ENCODE assay signal across 1 cellular context in the genomic region with DNA sequence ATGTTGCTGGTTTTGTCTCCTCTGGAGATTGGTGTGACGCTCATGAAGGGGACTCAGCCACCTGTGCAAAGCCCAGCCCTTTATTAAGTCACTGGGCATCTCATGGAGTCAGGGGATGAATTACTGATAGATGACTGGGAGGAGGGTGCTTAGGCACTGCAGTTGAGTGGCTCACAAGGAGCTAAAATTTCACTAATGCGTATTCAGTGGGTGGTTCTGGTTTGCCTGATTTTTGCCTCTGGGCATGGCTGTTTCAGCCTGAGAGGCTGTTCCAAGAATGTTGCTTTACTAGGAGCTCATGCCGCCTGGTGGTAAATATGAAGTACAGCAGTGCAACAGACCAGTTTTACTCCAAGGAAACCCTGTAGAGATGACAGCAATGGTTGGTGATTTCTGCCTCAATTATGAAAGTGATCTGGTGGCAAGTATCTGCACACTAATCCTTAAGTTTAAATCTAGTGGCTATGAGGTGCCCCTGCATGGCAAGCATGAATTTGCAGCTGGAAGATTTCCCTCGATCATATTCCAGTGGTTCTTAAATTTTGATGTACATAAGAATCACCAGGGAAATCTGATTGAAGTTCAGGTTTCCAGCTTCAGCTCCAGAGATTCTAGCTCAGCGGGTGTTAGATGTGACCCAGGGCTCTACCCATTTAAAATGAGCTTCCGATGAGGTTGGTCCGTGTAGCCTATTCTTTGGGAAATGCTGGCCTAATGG.
TF ChIP-seq lines count a peak whose summit lies in the region.

No MANE protein-coding gene starts in this region.

TF ChIP-seq in A549, 52 proteins besides CTCF, POLR2A, EP300 and RAD21 (continued from another document):
- TF ChIP-seq, protein P1, sequence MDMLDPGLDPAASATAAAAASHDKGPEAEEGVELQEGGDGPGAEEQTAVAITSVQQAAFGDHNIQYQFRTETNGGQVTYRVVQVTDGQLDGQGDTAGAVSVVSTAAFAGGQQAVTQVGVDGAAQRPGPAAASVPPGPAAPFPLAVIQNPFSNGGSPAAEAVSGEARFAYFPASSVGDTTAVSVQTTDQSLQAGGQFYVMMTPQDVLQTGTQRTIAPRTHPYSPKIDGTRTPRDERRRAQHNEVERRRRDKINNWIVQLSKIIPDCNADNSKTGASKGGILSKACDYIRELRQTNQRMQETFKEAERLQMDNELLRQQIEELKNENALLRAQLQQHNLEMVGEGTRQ (IDR thresholded peaks at IDR 0.05) = no peak
- TF ChIP-seq MAX (IDR thresholded peaks at IDR 0.05) = 0 out of 2 replicates have a peak, but pooled peaks have one; percentile 28
- no peak for TF ChIP-seq BCL3 (IDR thresholded peaks at IDR 0.05)
TF ChIP-seq in A549: peak in this region for 2.
